1 cellular context compared by ENCODE assay signal in genomic region chr17:12046786-12047185, GRCh38.
A peak's percentile ranks its signal among the peaks of the same experiment; 100 is the strongest.
TF ChIP-seq lines count a peak whose summit lies in the region.

No MANE protein-coding gene starts in this region.

TF ChIP-seq in GM23338, 12 proteins besides CTCF, POLR2A, EP300 and RAD21:
- TF ChIP-seq ZNF462 (CRISPR knock-in tag; IDR thresholded peaks at IDR 0.05), result peak; percentile 88
- TF ChIP-seq ZNF331 (CRISPR knock-in tag; IDR thresholded peaks at IDR 0.05; ENCODE audit: low read depth), result no peak
- TF ChIP-seq STAT1 (IDR thresholded peaks at IDR 0.05; ENCODE audit: unreplicated experiment), result no peak
- TF ChIP-seq NANOG (IDR thresholded peaks at IDR 0.05; ENCODE audit: borderline replicate concordance), result no peak
- no peak for TF ChIP-seq EZH2phosphoT487 (IDR thresholded peaks at IDR 0.05; ENCODE audit: unreplicated experiment)
- no peak for TF ChIP-seq ZNF114 (CRISPR knock-in tag; IDR thresholded peaks at IDR 0.05)
- TF ChIP-seq REST (IDR thresholded peaks at IDR 0.05; ENCODE audit: unreplicated experiment), result no peak
